In genomic region chr13:68908879-68909278, GRCh38 we compare ENCODE assay signal across 18 cellular contexts.
DNase-seq lines count a peak whose midpoint lies in the region; ATAC-seq and TF ChIP-seq lines count a peak whose summit lies in the region.
"Had no signal": no experiment of that assay in that cellular context is flagged by ENCODE, and none has a peak within 500 bp of the region (broad histone marks: within the 10 kb centered on the region; RNA-seq: fewer than 3 reads in every experiment).

No MANE protein-coding gene starts in this region.

- no peak for TF ChIP-seq CTCF in WTC11 (IDR thresholded peaks at IDR 0.05)

- H3K36me3 ChIP-seq in Karpas-422 (ENCODE audit: insufficient read depth, low read length), result 0 out of 2 replicates have a peak, but pooled peaks cover 3% of the 10 kb centered on the region
- H3K36me3 ChIP-seq: BLaER1, HAP-1 had no signal

- no peak overlapping the region for H3K27ac ChIP-seq in Karpas-422 (ENCODE audit: low read length)
- H3K27ac ChIP-seq: 22Rv1, BLaER1, C4-2B had no signal

- H3K27ac Mint-ChIP-seq in WTC11, result no peak overlapping the region
- H3K27ac Mint-ChIP-seq: B cell; CD4-positive, CD25-positive, alpha-beta regulatory T cell; CD8-positive, alpha-beta T cell had no signal

- H3K27me3 ChIP-seq in Karpas-422 (ENCODE audit: low read length), result no peaks in the 10 kb centered on the region
- H3K27me3 ChIP-seq: BLaER1 had no signal

- DNase-seq in DMS 273 (lab: John Stamatoyannopoulos, UW; ENCODE audit: unreplicated experiment) (peak; percentile 2), DMS 273 treated with DMSO at 0.1 percent for 48 hours (lab: John Stamatoyannopoulos, UW) (no peak), NCI-H748 (lab: John Stamatoyannopoulos, UW; ENCODE audit: unreplicated experiment) (peak; percentile 20), NCI-H748 treated with DMSO at 0.1 percent for 48 hours (lab: John Stamatoyannopoulos, UW) (no peak), Karpas-422 (peak; percentile 52), WTC11 (ENCODE audit: low spot score) (no peak), retina (no peak)
- DNase-seq: CD4-positive, CD25-positive, alpha-beta regulatory T cell; CD8-positive, alpha-beta T cell; DMS153; DMS79 treated with DMSO at 0.1 percent for 48 hours; GF-D8; GOT3 had no signal

- peaks cover 78% of the 10 kb centered on the region for H3K9me3 Mint-ChIP-seq in WTC11

- no peaks in the 10 kb centered on the region for H3K4me1 ChIP-seq in Karpas-422 (ENCODE audit: low read length)
- H3K4me1 ChIP-seq: BLaER1, HAP-1 had no signal

- H3K9ac ChIP-seq in Karpas-422 (ENCODE audit: low read length), result no peak overlapping the region
- H3K9ac ChIP-seq: BLaER1 had no signal

- no peak for ATAC-seq in WTC11
- ATAC-seq: CD8-positive, alpha-beta T cell had no signal

- no peak overlapping the region for H3K4me3 Mint-ChIP-seq in WTC11
- H3K4me3 Mint-ChIP-seq: B cell; CD4-positive, CD25-positive, alpha-beta regulatory T cell; CD8-positive, alpha-beta T cell had no signal

- POLR2A ChIA-PET in WTC11 (lab: Charles Lee), result no interaction called here

- H3K79me2 ChIP-seq in Karpas-422 (ENCODE audit: low read length), result no peaks in the 10 kb centered on the region

- H2AFZ ChIP-seq in Karpas-422 (ENCODE audit: low read length), result no peak overlapping the region

- H3K4me1 Mint-ChIP-seq in WTC11, result no peaks in the 10 kb centered on the region
- H3K4me1 Mint-ChIP-seq: B cell; CD4-positive, CD25-positive, alpha-beta regulatory T cell had no signal

- no peaks in the 10 kb centered on the region for H3K9me2 ChIP-seq in Karpas-422 (replicated peaks; ENCODE audit: insufficient read depth, low read length)

- H3K4me2 ChIP-seq in Karpas-422 (ENCODE audit: low read depth, low read length, poor library complexity, severe bottlenecking), result no peak overlapping the region
- H3K4me2 ChIP-seq: BLaER1 had no signal

- no peaks in the 10 kb centered on the region for H4K20me1 ChIP-seq in Karpas-422 (ENCODE audit: insufficient read depth, low read depth, low read length)
- H4K20me1 ChIP-seq: BLaER1 had no signal

- H3K9me3 ChIP-seq in Karpas-422 (ENCODE audit: low read length), result peaks cover 38% of the 10 kb centered on the region
- H3K9me3 ChIP-seq: HAP-1 had no signal

- no peaks in the 10 kb centered on the region; the same call in 1 of the 2 replicates for H3K27me3 Mint-ChIP-seq in WTC11 (ENCODE audit: low read depth)
- H3K27me3 Mint-ChIP-seq: B cell; CD4-positive, CD25-positive, alpha-beta regulatory T cell had no signal

- peaks cover 60% of the 10 kb centered on the region for H3K36me3 Mint-ChIP-seq in WTC11
- H3K36me3 Mint-ChIP-seq: CD4-positive, CD25-positive, alpha-beta regulatory T cell; CD8-positive, alpha-beta T cell had no signal

- H3K4me3 ChIP-seq in Karpas-422 (ENCODE audit: low read length), result no peak overlapping the region
- H3K4me3 ChIP-seq: BLaER1, HAP-1 had no signal

- CTCF ChIA-PET in WTC11 (lab: Charles Lee), result no interaction called here

TF ChIP-seq in WTC11, 78 proteins besides CTCF, POLR2A, EP300 and RAD21:
- no peak for TF ChIP-seq FOXP1 (CRISPR knock-in tag; IDR thresholded peaks at IDR 0.05; ENCODE audit: borderline replicate concordance)
- TF ChIP-seq JAZF1 (CRISPR knock-in tag; IDR thresholded peaks at IDR 0.05), result no peak
- no peak for TF ChIP-seq SP1 (CRISPR knock-in tag; conservative IDR thresholded peaks at IDR 0.05)
- TF ChIP-seq CREB1 (CRISPR knock-in tag; IDR thresholded peaks at IDR 0.05), result no peak
- TF ChIP-seq HMGA2 (CRISPR knock-in tag; IDR thresholded peaks at IDR 0.05), result no peak
- no peak for TF ChIP-seq OVOL2 (CRISPR knock-in tag; IDR thresholded peaks at IDR 0.05; ENCODE audit: borderline replicate concordance)
- TF ChIP-seq SMAD4 (CRISPR knock-in tag; IDR thresholded peaks at IDR 0.05), result no peak
- TF ChIP-seq ZNF512 (CRISPR knock-in tag; IDR thresholded peaks at IDR 0.05; ENCODE audit: borderline replicate concordance), result no peak
- no peak for TF ChIP-seq USF2 (CRISPR knock-in tag; IDR thresholded peaks at IDR 0.05)

Comparison
In these comparisons a context has a peak if more than half of its experiments do, and no peak if none do; other contexts are left out.
1. DNase-seq: peak in DMS 273 (single experiment), NCI-H748 (single experiment) and Karpas-422 (single experiment); none in DMS 273 treated with DMSO at 0.1 percent for 48 hours (single experiment), NCI-H748 treated with DMSO at 0.1 percent for 48 hours (single experiment), WTC11 (single experiment) and retina (single experiment).